Comparison of ENCODE assay signal across 1 cellular context in the genomic region with DNA sequence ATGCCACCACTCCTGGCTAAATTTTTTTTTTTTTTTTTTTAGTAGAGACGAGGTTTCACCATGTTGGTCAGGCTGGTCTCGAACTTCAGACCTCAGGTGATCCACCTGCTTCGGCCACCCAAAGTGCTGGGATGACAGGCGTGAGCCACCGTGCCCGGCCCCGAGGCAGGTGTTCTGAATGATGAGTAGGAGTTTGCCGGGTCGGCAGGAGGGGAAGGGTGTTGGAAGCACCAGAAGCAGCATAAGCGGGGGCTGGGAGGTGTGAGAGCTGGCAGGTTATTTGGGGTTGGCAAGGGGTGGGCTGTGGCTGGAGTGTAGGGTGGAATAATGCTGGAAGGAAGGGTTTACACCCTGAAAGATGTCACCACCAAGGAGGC.
TF ChIP-seq lines count a peak whose summit lies in the region.

No MANE protein-coding gene starts in this region.

TF ChIP-seq in HEK293, 187 proteins besides CTCF, POLR2A, EP300 and RAD21 (continued from another document):
- TF ChIP-seq ZNF341 (tag by site-specific recombination; IDR thresholded peaks at IDR 0.05; ENCODE audit: low read depth) = 0 out of 2 replicates have a peak, but pooled peaks have one; percentile 13
